ENCODE assay signal across 11 cellular contexts in genomic region chr7:50397320-50397970, GRCh38. TPM values are rescaled to one million over a fixed set of nuclear protein-coding genes. Genes with fewer than 3 reads are reported as not detected.
DNase-seq lines count a peak whose midpoint lies in the region; ATAC-seq and TF ChIP-seq lines count a peak whose summit lies in the region.
"Had no signal": no experiment of that assay in that cellular context is flagged by ENCODE, and none has a peak within 500 bp of the region (broad histone marks: within the 10 kb centered on the region; RNA-seq: fewer than 3 reads in every experiment).

No MANE protein-coding gene starts in this region.

- no peak for TF ChIP-seq CTCF in GM10266 (IDR thresholded peaks at IDR 0.05; ENCODE audit: control insufficient read depth, insufficient read depth, low read depth, missing control alignments)

- H3K4me3 Mint-ChIP-seq in activated T-cell treated with anti-CD3 and anti-CD28 coated beads, Interleukin-2, amount 50 U/mL, for 72 hours: peak overlapping the region; percentile 38 to 86

- DNase-seq in GM10266 (ENCODE audit: extremely low spot score) (peak; percentile 75), ecto neural progenitor cell (ENCODE audit: low spot score) (no peak), NAMALWA (ENCODE audit: low spot score) (no peak), NCI-H82 treated with DMSO at 0.1 percent for 48 hours (lab: John Stamatoyannopoulos, UW; ENCODE audit: unreplicated experiment) (no peak), NCI-H1105 (lab: John Stamatoyannopoulos, UW) (no peak)
- peak; percentile 53 to 59 for DNase-seq in activated T-cell treated with anti-CD3 and anti-CD28 coated beads, Interleukin-2, amount 50 U/mL, for 72 hours
- DNase-seq: DMS153, left colon, SK-N-SH had no signal

- peak overlapping the region; percentile 98 for H3K27ac Mint-ChIP-seq in activated T-cell treated with anti-CD3 and anti-CD28 coated beads, Interleukin-2, amount 50 U/mL, for 72 hours

- H3K27me3 Mint-ChIP-seq in activated T-cell treated with anti-CD3 and anti-CD28 coated beads, Interleukin-2, amount 50 U/mL, for 72 hours (ENCODE audit: low read depth): no peaks in the 10 kb centered on the region

- peaks cover 85% of the 10 kb centered on the region for H3K4me1 Mint-ChIP-seq in activated T-cell treated with anti-CD3 and anti-CD28 coated beads, Interleukin-2, amount 50 U/mL, for 72 hours (ENCODE audit: low read depth)

- H3K36me3 Mint-ChIP-seq in activated T-cell treated with anti-CD3 and anti-CD28 coated beads, Interleukin-2, amount 50 U/mL, for 72 hours (ENCODE audit: insufficient read depth in 2 of 2): peaks cover 39 to 66% of the 10 kb centered on the region in 2 donors

- no peaks in the 10 kb centered on the region for H3K9me3 Mint-ChIP-seq in activated T-cell treated with anti-CD3 and anti-CD28 coated beads, Interleukin-2, amount 50 U/mL, for 72 hours

- ATAC-seq in GM19035 (IDR thresholded peaks at IDR 0.05; ENCODE audit: unreplicated experiment) (peak; percentile 74), HG02970 (IDR thresholded peaks at IDR 0.05; ENCODE audit: low FRiP score, unreplicated experiment) (peak; percentile 58)
- ATAC-seq in activated T-cell treated with anti-CD3 and anti-CD28 coated beads, Interleukin-2, amount 50 U/mL, for 72 hours (replicated peaks in 1 of 2): peak; percentile 42 to 43
- ATAC-seq: left colon had no signal

RNA-seq across cellular contexts. Expression of gene FIGNL1, which starts 52.7 kb away (rescaled TPM):
- 10 to 100 TPM; 47.7 to 54.5 TPM for total RNA-seq in activated T-cell treated with anti-CD3 and anti-CD28 coated beads, Interleukin-2, amount 50 U/mL, for 72 hours

Comparison
In these comparisons a context has a peak if more than half of its experiments do, and no peak if none do; other contexts are left out.
1. DNase-seq: peak in GM10266 (single experiment) and activated T-cell treated with anti-CD3 and anti-CD28 coated beads, Interleukin-2, amount 50 U/mL, for 72 hours (2 of 2); none in ecto neural progenitor cell (single experiment), NAMALWA (single experiment), NCI-H82 treated with DMSO at 0.1 percent for 48 hours (single experiment) and NCI-H1105 (single experiment).
2. Peak in every context shown above with its lines, with median percentiles within 50 percentile points of each other: ATAC-seq.